ENCODE assay signal across 20 cellular contexts in the genomic region with DNA sequence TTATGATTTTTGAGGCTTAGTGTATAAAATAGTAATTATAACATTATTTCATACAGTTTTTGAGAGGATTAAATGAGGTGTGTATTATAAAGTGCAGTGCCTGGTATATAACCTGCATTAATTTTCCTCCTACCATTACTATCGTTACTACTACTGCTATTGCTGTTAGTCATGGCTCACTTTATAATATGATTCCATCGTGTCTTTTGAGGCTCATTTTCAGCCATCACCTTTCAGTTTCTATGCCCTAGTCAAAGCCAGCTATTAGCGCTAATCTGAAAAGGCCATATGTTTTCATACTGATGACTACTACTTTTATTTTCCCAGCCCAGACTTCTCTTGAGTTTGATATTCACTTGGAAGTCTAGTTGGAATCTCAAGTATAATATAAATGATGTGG.
"Had no signal": no experiment of that assay in that cellular context is flagged by ENCODE, and none has a peak within 500 bp of the region (broad histone marks: within the 10 kb centered on the region; RNA-seq: fewer than 3 reads in every experiment).

No MANE protein-coding gene starts in this region.

- H3K9me3 ChIP-seq: heart left ventricle had no signal

- H3K27ac ChIP-seq: brain microvascular endothelial cell, epithelial cell of prostate had no signal

- H3K36me3 ChIP-seq: brain microvascular endothelial cell, heart left ventricle had no signal

- H3K4me3 Mint-ChIP-seq: activated B cell treated with CpG ODN at 0.5 μM for 24 hours; dendritic cell treated with granulocyte-macrophage colony-stimulating factor and Interleukin-4, amounts not matched to agents 40 ng/mL and 50 ng/mL, for 4 days; effector memory CD8-positive, alpha-beta T cell; type B pancreatic cell had no signal

- H3K4me3 ChIP-seq: heart left ventricle, skin epidermis had no signal

- H3K27me3 ChIP-seq: brain microvascular endothelial cell, heart left ventricle had no signal

- H3K9me3 Mint-ChIP-seq: activated B cell treated with CpG ODN at 0.5 μM for 24 hours; dendritic cell treated with granulocyte-macrophage colony-stimulating factor and Interleukin-4, amounts not matched to agents 40 ng/mL and 50 ng/mL, for 4 days; effector memory CD8-positive, alpha-beta T cell; nephron had no signal

- H3K27ac Mint-ChIP-seq: activated B cell treated with CpG ODN at 0.5 μM for 24 hours; effector memory CD8-positive, alpha-beta T cell had no signal

- ATAC-seq: effector memory CD8-positive, alpha-beta T cell; heart left ventricle; right cardiac atrium had no signal

- H3K27me3 Mint-ChIP-seq: activated B cell treated with CpG ODN at 0.5 μM for 24 hours; dendritic cell treated with granulocyte-macrophage colony-stimulating factor and Interleukin-4, amounts not matched to agents 40 ng/mL and 50 ng/mL, for 4 days; effector memory CD8-positive, alpha-beta T cell; type B pancreatic cell had no signal

- DNase-seq: activated B cell treated with CpG ODN at 0.5 μM for 24 hours; activated effector memory CD4-positive, alpha-beta T cell treated with Interleukin-2 at 50 U/mL for 16 hours; activated naive CD4-positive, alpha-beta T cell treated with anti-CD3 and anti-CD28 coated beads, Interleukin-2, amount 50 U/mL, for 16 hours; brain microvascular endothelial cell; cerebellar nuclear complex; effector memory CD8-positive, alpha-beta T cell; foreskin melanocyte; heart left ventricle; nucleus accumbens; posterior cingulate gyrus; right cardiac atrium; stimulated activated CD4-positive, alpha-beta T cell treated with anti-CD3 and anti-CD28 coated beads, Interleukin-15, amount 100 ng/mL, for 24 hours; stimulated activated CD4-positive, alpha-beta T cell treated with anti-CD3 and anti-CD28 coated beads, Interleukin-4, amount 100 ng/mL, for 1 hour; stimulated activated naive CD4-positive, alpha-beta T cell; T-helper 2 cell had no signal
